ENCODE assay signal across 1 cellular context in genomic region chr3:186589856-186590579, GRCh38.
TF ChIP-seq lines count a peak whose summit lies in the region.

No MANE protein-coding gene starts in this region.

TF ChIP-seq in HEK293, 187 proteins besides CTCF, POLR2A, EP300 and RAD21:
- TF ChIP-seq SP7 (tag by site-specific recombination; IDR thresholded peaks at IDR 0.05) (peak; percentile 98), HOXA7 (CRISPR knock-in tag; IDR thresholded peaks at IDR 0.05; ENCODE audit: borderline replicate concordance) (no peak), TRIM28 (IDR thresholded peaks at IDR 0.05; ENCODE audit: borderline replicate concordance, low read length) (no peak), KLF7 (tag by site-specific recombination; IDR thresholded peaks at IDR 0.05; ENCODE audit: borderline replicate concordance) (no peak), ZFP3 (tag by site-specific recombination; IDR thresholded peaks at IDR 0.05; ENCODE audit: low read depth) (no peak), ZNF514 (tag by site-specific recombination; IDR thresholded peaks at IDR 0.05) (no peak), ZBTB8A (tag by site-specific recombination; IDR thresholded peaks at IDR 0.05) (no peak), ZNF221 (tag by site-specific recombination; IDR thresholded peaks at IDR 0.05; ENCODE audit: borderline replicate concordance) (no peak), SCRT2 (tag by site-specific recombination; IDR thresholded peaks at IDR 0.05) (peak; percentile 82), ZNF16 (tag by site-specific recombination; IDR thresholded peaks at IDR 0.05; ENCODE audit: low read depth) (no peak), ZNF266 (tag by site-specific recombination; IDR thresholded peaks at IDR 0.05; ENCODE audit: low read depth) (no peak), ZNF18 (tag by site-specific recombination; IDR thresholded peaks at IDR 0.05) (no peak), ZFHX2 (tag by site-specific recombination; conservative IDR thresholded peaks at IDR 0.05) (peak; percentile 48), HIC1 (tag by site-specific recombination; IDR thresholded peaks at IDR 0.05) (peak; percentile 37; the same call in 1 of the 2 replicates), PRDM1 (tag by site-specific recombination; IDR thresholded peaks at IDR 0.05) (peak; percentile 64; the same call in 1 of the 2 replicates), ZNF530 (tag by site-specific recombination; IDR thresholded peaks at IDR 0.05; ENCODE audit: low read depth) (no peak), ZNF362 (tag by site-specific recombination; IDR thresholded peaks at IDR 0.05) (peak; percentile 81; the same call in 1 of the 2 replicates), ZNF596 (tag by site-specific recombination; IDR thresholded peaks at IDR 0.05) (no peak), ZNF626 (tag by site-specific recombination; IDR thresholded peaks at IDR 0.05) (no peak), ZNF211 (tag by site-specific recombination; IDR thresholded peaks at IDR 0.05; ENCODE audit: low read depth) (no peak), KLF8 (tag by site-specific recombination; IDR thresholded peaks at IDR 0.05) (peak; percentile 24; the same call in 1 of the 2 replicates), ZNF366 (tag by site-specific recombination; conservative IDR thresholded peaks at IDR 0.05) (peak; percentile 65), ZNF629 (tag by site-specific recombination; IDR thresholded peaks at IDR 0.05) (peak; percentile 40; the same call in 1 of the 2 replicates), ZNF140 (tag by site-specific recombination; IDR thresholded peaks at IDR 0.05) (no peak), ZFP69B (tag by site-specific recombination; IDR thresholded peaks at IDR 0.05) (no peak), ZNF350 (tag by site-specific recombination; IDR thresholded peaks at IDR 0.05) (no peak), ZNF776 (tag by site-specific recombination; IDR thresholded peaks at IDR 0.05; ENCODE audit: borderline replicate concordance) (no peak), ZNF658 (tag by site-specific recombination; IDR thresholded peaks at IDR 0.05) (no peak)
